In the genomic region with DNA sequence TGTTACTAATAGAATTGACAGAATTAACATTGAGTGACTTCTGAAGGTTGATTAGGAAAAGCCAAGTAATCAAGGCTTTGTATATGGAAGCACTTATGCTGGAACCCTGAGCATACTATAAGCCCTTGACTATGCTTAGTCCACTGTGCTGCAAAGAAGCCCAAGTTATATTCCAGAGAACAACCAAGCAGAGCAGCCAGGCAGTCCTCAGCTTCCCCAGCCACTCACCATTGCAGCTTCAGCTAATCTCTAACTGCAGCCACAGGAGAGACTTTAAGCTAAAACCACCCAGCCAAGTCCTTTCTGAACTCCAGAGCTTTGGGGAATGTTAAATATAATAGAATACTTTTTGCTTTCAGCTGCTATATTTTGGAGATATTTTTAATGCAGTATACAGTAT, we compare ENCODE assay signal across 22 cellular contexts.
A peak's percentile ranks its signal among the peaks of the same experiment; 100 is the strongest.
DNase-seq lines count a peak whose midpoint lies in the region; ATAC-seq, FAIRE-seq and TF ChIP-seq lines count a peak whose summit lies in the region.
"Had no signal": no experiment of that assay in that cellular context is flagged by ENCODE, and none has a peak within 500 bp of the region (broad histone marks: within the 10 kb centered on the region; RNA-seq: fewer than 3 reads in every experiment).

No MANE protein-coding gene starts in this region.

- no peak overlapping the region for H2BK120ac ChIP-seq in H1 (replicated peaks; ENCODE audit: low read depth, low read length)

- no peak overlapping the region for H3K56ac ChIP-seq in H1 (replicated peaks; ENCODE audit: insufficient read length, low read depth, low read length)

- DNase-seq in ELF-1 (ENCODE audit: low read depth, low spot score) = peak; percentile 2
- peak; percentile 3 for DNase-seq in UCSD-AML1 (lab: John Stamatoyannopoulos, UW; ENCODE audit: unreplicated experiment)
- DNase-seq in H1 (ENCODE audit: low read depth in 1 of 2, low spot score in 2 of 2) = no peak
- DNase-seq in SK-N-DZ (ENCODE audit: low spot score) = no peak
- DNase-seq: Caco-2; CD4-positive, CD25-positive, alpha-beta regulatory T cell; CD8-positive, alpha-beta T cell; DMS153; DMS79; EL; GF-D8; GOT3; H7 had no signal

- no peak overlapping the region for H2BK5ac ChIP-seq in H1 (ENCODE audit: low read depth, low read length)

- no peak overlapping the region for H4K8ac ChIP-seq in H1 (ENCODE audit: extremely low read depth, insufficient read depth, low read length)

- H4K91ac ChIP-seq in H1 (replicated peaks; ENCODE audit: insufficient read length, low read length) = no peak overlapping the region

- no peak for FAIRE-seq in H1 (lab: Jason Lieb, UNC)
- FAIRE-seq: A204.1, GM12891, GM18507 had no signal

- no peaks in the 10 kb centered on the region for H3K9me3 ChIP-seq in H1 (ENCODE audit: insufficient read depth in 2 of 2, low read depth in 1 of 2, low read length in 1 of 2)
- H3K9me3 ChIP-seq: BLaER1, Caco-2 had no signal

- TF ChIP-seq POLR2A in H1 (IDR thresholded peaks at IDR 0.05; ENCODE audit: control extremely low read depth in 1 of 2, low read depth in 2 of 2, low read length in 2 of 2) = no peak

- no peak for ATAC-seq in HG03457 (IDR thresholded peaks at IDR 0.05; ENCODE audit: unreplicated experiment)
- no peak for ATAC-seq in HG02981 (IDR thresholded peaks at IDR 0.05; ENCODE audit: unreplicated experiment)
- ATAC-seq: CD8-positive, alpha-beta T cell; HCT116 had no signal

- POLR2A ChIA-PET in H1 (lab: Charles Lee; ENCODE audit: partially characterized antibody) = no interaction called here

- H3K4me3 ChIP-seq in H1 (ENCODE audit: extremely low read depth in 1 of 4, insufficient read depth in 2 of 4, low read depth in 3 of 4, low read length in 4 of 4) = no peak overlapping the region
- H3K4me3 ChIP-seq: BLaER1 had no signal

- H3K79me1 ChIP-seq in H1 (ENCODE audit: low read depth, low read length) = no peaks in the 10 kb centered on the region

- H4K20me1 ChIP-seq in H1 (replicated peaks in 1 of 2; ENCODE audit: control insufficient read depth in 1 of 2, insufficient read depth in 2 of 2, low read length in 2 of 2) = no peaks in the 10 kb centered on the region
- H4K20me1 ChIP-seq: BLaER1 had no signal

- H2AK5ac ChIP-seq in H1 (ENCODE audit: low read depth, low read length) = no peak overlapping the region

- H3K27ac ChIP-seq in H1 (ENCODE audit: low read depth, low read length) = no peak overlapping the region
- H3K27ac ChIP-seq: 22Rv1, BLaER1, C4-2B had no signal

- no peak overlapping the region for H2BK12ac ChIP-seq in H1 (ENCODE audit: low read depth, low read length)

- no peak overlapping the region for H3K4me2 ChIP-seq in H1 (ENCODE audit: insufficient read depth in 1 of 2, low read depth in 2 of 2, low read length in 2 of 2)
- H3K4me2 ChIP-seq: BLaER1 had no signal

- TF ChIP-seq RAD21 in H1 (IDR thresholded peaks at IDR 0.05 in 1 of 2, conservative IDR thresholded peaks at IDR 0.05 in 1 of 2; ENCODE audit: low read depth in 2 of 2, low read length in 2 of 2) = no peak

- no peak overlapping the region for H3K4ac ChIP-seq in H1 (replicated peaks; ENCODE audit: insufficient read length, low read depth, low read length)

- no peaks in the 10 kb centered on the region for H3K36me3 ChIP-seq in H1 (ENCODE audit: control insufficient read depth in 2 of 4, insufficient read depth in 4 of 4, low read length in 3 of 4)
- H3K36me3 ChIP-seq: BLaER1 had no signal

- H4K5ac ChIP-seq in H1 (ENCODE audit: insufficient read length, low read depth, low read length) = no peak overlapping the region

- no peak for TF ChIP-seq CTCF in H1 (IDR thresholded peaks at IDR 0.05; ENCODE audit: control extremely low read depth in 1 of 3, insufficient read depth in 1 of 3, low read depth in 1 of 3, low read length in 3 of 3)

- no peaks in the 10 kb centered on the region for H3K79me2 ChIP-seq in H1 (ENCODE audit: control insufficient read depth in 1 of 2, insufficient read depth in 2 of 2, low read length in 2 of 2)

- H3K23me2 ChIP-seq in H1 (ENCODE audit: low read depth, low read length) = no peaks in the 10 kb centered on the region; the same call in 1 of the 2 replicates

- no peak for TF ChIP-seq EP300 in H1 (IDR thresholded peaks at IDR 0.05; ENCODE audit: borderline replicate concordance in 1 of 2, low read depth in 2 of 2, low read length in 2 of 2)

- H3K4me1 ChIP-seq in H1 (replicated peaks in 1 of 4; ENCODE audit: control insufficient read depth in 3 of 4, insufficient read depth in 4 of 4, low read length in 3 of 4) = no peaks in the 10 kb centered on the region; a peak in 1 of 7 replicates
- H3K4me1 ChIP-seq: BLaER1, Caco-2 had no signal

- H3K14ac ChIP-seq in H1 (ENCODE audit: insufficient read length) = no peak overlapping the region

- 0 out of 2 replicates have a peak overlapping the region, but pooled peaks have one; percentile 23 for H2BK20ac ChIP-seq in H1 (ENCODE audit: low read length)

- no peak overlapping the region for H3K18ac ChIP-seq in H1 (ENCODE audit: extremely low read depth, low read length)

- no peaks in the 10 kb centered on the region for H3K27me3 ChIP-seq in H1 (replicated peaks in 1 of 4; ENCODE audit: control insufficient read depth in 3 of 4, extremely low read depth in 1 of 4, insufficient read depth in 3 of 4, low read length in 3 of 4)
- H3K27me3 ChIP-seq: BLaER1 had no signal

- no peak overlapping the region for H3K23ac ChIP-seq in H1 (ENCODE audit: insufficient read length)

- H3K9ac ChIP-seq in H1 (replicated peaks in 1 of 4; ENCODE audit: extremely low read depth in 1 of 4, low read depth in 3 of 4, low read length in 3 of 4) = no peak overlapping the region
- H3K9ac ChIP-seq: BLaER1 had no signal

- CTCF ChIA-PET in H1 (lab: Charles Lee; ENCODE audit: partially characterized antibody) = no interaction called here

- no peak overlapping the region for H2BK15ac ChIP-seq in H1 (ENCODE audit: low read length)

- no peak overlapping the region for H2AFZ ChIP-seq in H1 (ENCODE audit: low read length)

TF ChIP-seq in H1, 55 proteins besides CTCF, POLR2A, EP300 and RAD21:
- no peak for TF ChIP-seq CBX8 (IDR thresholded peaks at IDR 0.05; ENCODE audit: borderline replicate concordance, low read depth, low read length)
- no peak for TF ChIP-seq BCL11A (IDR thresholded peaks at IDR 0.05; ENCODE audit: low read depth in 2 of 2, low read length in 2 of 2)

Comparison
In these comparisons a context has a peak if more than half of its experiments do, and no peak if none do; other contexts are left out.
1. DNase-seq: peak in ELF-1 (single experiment) and UCSD-AML1 (single experiment); none in H1 (0 of 2) and SK-N-DZ (single experiment).